29 cellular contexts compared by ENCODE assay signal in the genomic region with DNA sequence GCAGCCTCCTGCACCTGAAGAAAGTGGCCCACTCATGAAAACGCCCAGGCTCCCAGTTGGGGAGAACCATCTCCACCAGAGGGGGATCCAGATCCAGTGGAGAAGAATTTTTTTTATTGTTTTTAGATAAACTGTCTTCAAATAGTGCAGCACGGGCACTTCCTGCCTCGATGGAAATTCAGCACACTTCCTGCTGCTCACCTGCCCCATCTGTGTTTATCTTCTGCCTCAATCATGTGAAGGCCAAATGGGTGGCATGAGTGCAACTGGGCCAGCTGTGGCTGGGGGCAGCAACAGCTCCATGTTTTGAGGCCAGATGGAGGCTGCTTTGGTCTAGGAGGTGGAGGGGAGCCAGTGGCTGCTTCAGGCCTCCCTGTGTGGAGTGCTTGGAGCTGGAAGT.
DNase-seq lines count a peak whose midpoint lies in the region; ATAC-seq and TF ChIP-seq lines count a peak whose summit lies in the region.
"Had no signal": no experiment of that assay in that cellular context is flagged by ENCODE, and none has a peak within 500 bp of the region (broad histone marks: within the 10 kb centered on the region; RNA-seq: fewer than 3 reads in every experiment).

No MANE protein-coding gene starts in this region.

- peak overlapping the region; percentile 53; the same call in 1 of the 2 replicates for H3K4me2 ChIP-seq in MM.1S (ENCODE audit: low read depth, low read length)

- peak overlapping the region; percentile 42 for H3K27ac Mint-ChIP-seq in activated T-helper 17 cell treated with anti-CD3 and anti-CD28 coated beads, Interleukin-2, amount 50 U/mL, for 72 hours
- no peak overlapping the region for H3K27ac Mint-ChIP-seq in nephron progenitor cell
- H3K27ac Mint-ChIP-seq: activated naive CD8-positive, alpha-beta T cell treated with anti-CD3 and anti-CD28 coated beads, Interleukin-2, amount 10 ng/mL, durations not matched to agents 7 days and 5 days; H9; progenitor cell of endocrine pancreas; type B pancreatic cell had no signal

- H3K27me3 ChIP-seq in MM.1S (replicated peaks; ENCODE audit: insufficient read depth, low read length), result no peaks in the 10 kb centered on the region
- H3K27me3 ChIP-seq in spleen (replicated peaks in 1 of 7), result no peaks in the 10 kb centered on the region
- H3K27me3 ChIP-seq in stomach, result no peaks in the 10 kb centered on the region
- H3K27me3 ChIP-seq: sigmoid colon had no signal

- H3K4me3 ChIP-seq in MM.1S (ENCODE audit: low read length) (no peak overlapping the region), spleen (no peak overlapping the region), stomach (no peak overlapping the region)
- H3K4me3 ChIP-seq: lung, sigmoid colon had no signal

- no peak for TF ChIP-seq POLR2A in spleen (IDR thresholded peaks at IDR 0.05)
- TF ChIP-seq POLR2A in stomach (IDR thresholded peaks at IDR 0.05), result no peak

- H3K4me1 ChIP-seq in MM.1S (ENCODE audit: low read length), result peaks cover 31% of the 10 kb centered on the region
- peaks cover 3 to 33% (median 27%) of the 10 kb centered on the region in 6 donors for H3K4me1 ChIP-seq in spleen
- no peaks in the 10 kb centered on the region for H3K4me1 ChIP-seq in stomach
- H3K4me1 ChIP-seq: sigmoid colon had no signal

- no peaks in the 10 kb centered on the region for H3K36me3 Mint-ChIP-seq in activated T-helper 17 cell treated with anti-CD3 and anti-CD28 coated beads, Interleukin-2, amount 50 U/mL, for 72 hours (ENCODE audit: low read depth)
- H3K36me3 Mint-ChIP-seq in nephron progenitor cell (ENCODE audit: low read depth), result peaks cover 7% of the 10 kb centered on the region
- H3K36me3 Mint-ChIP-seq: activated naive CD8-positive, alpha-beta T cell treated with anti-CD3 and anti-CD28 coated beads, Interleukin-2, amount 10 ng/mL, durations not matched to agents 7 days and 5 days; type B pancreatic cell had no signal

- TF ChIP-seq EP300 in stomach (IDR thresholded peaks at IDR 0.05), result no peak

- peaks cover 24% of the 10 kb centered on the region for H3F3A ChIP-seq in MM.1S (ENCODE audit: insufficient read depth, low read length)

- peak overlapping the region; percentile 65 for H2AFZ ChIP-seq in MM.1S (ENCODE audit: low read length)

- intact Hi-C loops in spleen (cut with DNase I; ENCODE audit: low total_unique reads), result no loop called here
- intact Hi-C loops in stomach (cut with DNase I; ENCODE audit: low total_unique reads), result no loop called here

- H3K9me2 ChIP-seq in MM.1S (replicated peaks; ENCODE audit: insufficient read depth, low read length), result no peaks in the 10 kb centered on the region

- no peaks in the 10 kb centered on the region for H3K9me3 Mint-ChIP-seq in activated T-helper 17 cell treated with anti-CD3 and anti-CD28 coated beads, Interleukin-2, amount 50 U/mL, for 72 hours
- peaks cover 58% of the 10 kb centered on the region for H3K9me3 Mint-ChIP-seq in nephron progenitor cell

- peaks cover 8% of the 10 kb centered on the region for H3K27me3 Mint-ChIP-seq in activated T-helper 17 cell treated with anti-CD3 and anti-CD28 coated beads, Interleukin-2, amount 50 U/mL, for 72 hours
- peaks cover 10% of the 10 kb centered on the region for H3K27me3 Mint-ChIP-seq in nephron progenitor cell (ENCODE audit: low read depth, poor library complexity)
- H3K27me3 Mint-ChIP-seq: progenitor cell of endocrine pancreas, type B pancreatic cell had no signal

- no peaks in the 10 kb centered on the region for H4K20me1 ChIP-seq in MM.1S (ENCODE audit: insufficient read depth, low read length)

- H3K27ac ChIP-seq in MM.1S (ENCODE audit: low read length) (peak overlapping the region; percentile 83), spleen (peak overlapping the region; percentile 10 to 76 (median 48)), stomach (no peak overlapping the region)
- H3K27ac ChIP-seq: epithelial cell of prostate, HL-60, sigmoid colon, VCaP had no signal

- ATAC-seq in GM18909 (IDR thresholded peaks at IDR 0.05; ENCODE audit: poor library complexity, unreplicated experiment), result peak; percentile 2
- no peak for ATAC-seq in activated T-helper 17 cell treated with anti-CD3 and anti-CD28 coated beads, Interleukin-2, amount 50 U/mL, for 72 hours (replicated peaks)
- ATAC-seq: HepG2 had no signal

- H3K36me3 ChIP-seq in MM.1S (replicated peaks; ENCODE audit: insufficient read depth, low read length) (no peaks in the 10 kb centered on the region), spleen (no peaks in the 10 kb centered on the region), stomach (no peaks in the 10 kb centered on the region)
- H3K36me3 ChIP-seq: sigmoid colon had no signal

- 51 to 65% (median 53%) methylated on average over 3 of the region's 3 CpGs for WGBS in spleen, 5 donors
- WGBS in stomach, 5 donors, result 48 to 75% (median 68%) methylated on average over 3 of the region's 3 CpGs

- H3K9ac ChIP-seq in MM.1S (ENCODE audit: low read length), result peak overlapping the region; percentile 66

- H3K4me1 Mint-ChIP-seq in activated T-helper 17 cell treated with anti-CD3 and anti-CD28 coated beads, Interleukin-2, amount 50 U/mL, for 72 hours, result peaks cover 6% of the 10 kb centered on the region
- no peaks in the 10 kb centered on the region for H3K4me1 Mint-ChIP-seq in nephron progenitor cell
- H3K4me1 Mint-ChIP-seq: H9 had no signal

- H3K79me2 ChIP-seq in MM.1S (ENCODE audit: low read length), result no peaks in the 10 kb centered on the region

- H3K9me3 ChIP-seq in MM.1S (replicated peaks; ENCODE audit: insufficient read depth, low read length) (no peaks in the 10 kb centered on the region), spleen (peaks cover 0 to 13% (median 0%) of the 10 kb centered on the region in 8 donors), stomach (peaks cover 0 to 12% (median 0%) of the 10 kb centered on the region in 4 donors)
- H3K9me3 ChIP-seq: sigmoid colon had no signal

- DNase-seq in MM.1S (peak; percentile 23), spleen (no peak), stomach (no peak), HT-29 (ENCODE audit: low spot score) (no peak), nephron progenitor cell (no peak)
- DNase-seq: activated CD8-positive, alpha-beta memory T cell treated with anti-CD3 and anti-CD28 coated beads, Interleukin-2, amount 50 U/mL, for 48 hours; activated effector memory CD4-positive, alpha-beta T cell treated with Interleukin-2 at 50 U/mL for 16 hours; activated naive CD8-positive, alpha-beta T cell treated with anti-CD3 and anti-CD28 coated beads, Interleukin-2, amount 10 ng/mL, durations not matched to agents 7 days and 5 days; cerebellar nuclear complex; GF-D8; glutamatergic neuron; H9; NCI-H1105; NCI-H2029 treated with DMSO at 0.1 percent for 48 hours; NCI-H2227 treated with DMSO at 0.1 percent for 48 hours; NCI-H748 treated with DMSO at 0.1 percent for 48 hours; PC-3; sigmoid colon; stimulated activated CD4-positive, alpha-beta T cell treated with anti-CD3 and anti-CD28 coated beads, Interleukin-15, amount 100 ng/mL, for 24 hours had no signal

- H3K4me3 Mint-ChIP-seq in activated T-helper 17 cell treated with anti-CD3 and anti-CD28 coated beads, Interleukin-2, amount 50 U/mL, for 72 hours, result no peak overlapping the region
- no peak overlapping the region for H3K4me3 Mint-ChIP-seq in nephron progenitor cell
- H3K4me3 Mint-ChIP-seq: activated CD4-positive, alpha-beta T cell treated with anti-CD3 and anti-CD28 coated beads, Interleukin-2, amount 10 ng/mL, durations not matched to agents 24 days and 14 days; activated naive CD8-positive, alpha-beta T cell treated with anti-CD3 and anti-CD28 coated beads, Interleukin-2, amount 10 ng/mL, durations not matched to agents 7 days and 5 days; H9; type B pancreatic cell had no signal

- TF ChIP-seq CTCF in MM.1S (IDR thresholded peaks at IDR 0.05; ENCODE audit: low read length) (no peak), spleen (IDR thresholded peaks at IDR 0.05 in 8 of 11, conservative IDR thresholded peaks at IDR 0.05 in 3 of 11) (no peak), stomach (IDR thresholded peaks at IDR 0.05) (no peak), nephron progenitor cell (IDR thresholded peaks at IDR 0.05) (no peak)

Comparison
In these comparisons a context has a peak if more than half of its experiments do, and no peak if none do; other contexts are left out.
1. H3K27ac ChIP-seq: peak in MM.1S (single experiment) and spleen (8 of 8); none in stomach (0 of 5).